28 cellular contexts compared by ENCODE assay signal in the genomic region with DNA sequence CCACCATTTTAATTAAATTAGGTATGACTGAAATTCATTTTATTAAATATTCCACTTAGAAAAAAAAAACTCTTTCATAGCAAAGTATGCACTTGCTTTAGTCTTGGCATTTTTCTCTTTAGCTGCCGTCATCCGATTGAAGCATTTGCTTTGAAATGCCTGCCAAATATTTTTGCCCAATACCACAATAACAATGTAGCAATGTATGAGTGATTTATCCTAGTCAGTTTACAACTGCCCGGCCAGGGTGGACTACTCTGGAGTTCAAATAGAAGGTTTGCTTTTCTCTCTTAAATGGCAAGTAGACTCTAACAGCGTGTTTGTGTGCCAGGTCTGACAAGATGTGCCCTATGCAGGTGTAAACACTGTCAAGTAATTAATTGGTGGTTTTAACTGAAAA.
DNase-seq lines count a peak whose midpoint lies in the region; ATAC-seq and TF ChIP-seq lines count a peak whose summit lies in the region.
"Had no signal": no experiment of that assay in that cellular context is flagged by ENCODE, and none has a peak within 500 bp of the region (broad histone marks: within the 10 kb centered on the region; RNA-seq: fewer than 3 reads in every experiment).

No MANE protein-coding gene starts in this region.

- H3K36me3 ChIP-seq in lower lobe of right lung, result no peaks in the 10 kb centered on the region
- H3K36me3 ChIP-seq: heart right ventricle, SJSA1, upper lobe of left lung had no signal

- no peak overlapping the region for H3K4me3 ChIP-seq in astrocyte of the spinal cord (ENCODE audit: low read depth, low read length)
- no peak overlapping the region for H3K4me3 ChIP-seq in lower lobe of right lung
- H3K4me3 ChIP-seq: GM12878, heart right ventricle, SJSA1, upper lobe of left lung had no signal

- H3K9me3 ChIP-seq in lower lobe of right lung, result no peaks in the 10 kb centered on the region
- H3K9me3 ChIP-seq: heart right ventricle, SJSA1, upper lobe of left lung had no signal

- peak; percentile 62 for DNase-seq in astrocyte of the spinal cord (ENCODE audit: low read depth, low spot score)
- no peak for DNase-seq in lower lobe of right lung
- peak; percentile 2 for DNase-seq in stromal cell of bone marrow (ENCODE audit: low read depth)
- DNase-seq in GM19240 (ENCODE audit: insufficient read length, low spot score), result no peak
- no peak for DNase-seq in activated CD4-positive, alpha-beta T cell treated with anti-CD3 and anti-CD28 coated beads, Interleukin-2, amount 50 U/mL, for 4 hours
- DNase-seq: ACHN; activated CD8-positive, alpha-beta memory T cell treated with anti-CD3 and anti-CD28 coated beads for 24 hours; activated gamma-delta T cell; activated naive CD8-positive, alpha-beta T cell treated with anti-CD3 and anti-CD28 coated beads, Interleukin-2, amount 50 U/mL, for 24 hours; activated T-cell treated with anti-CD3 and anti-CD28 coated beads, Interleukin-2, amount 50 U/mL, for 1 hour; Calu3; DND-41; H7; heart right ventricle; Karpas-422; left ventricle myocardium superior; midbrain; NCI-H1048; NCI-H187; NCI-H2227 treated with DMSO at 0.1 percent for 48 hours; upper lobe of left lung had no signal

- peak; percentile 10; the same call in 1 of the 2 replicates for TF ChIP-seq RAD21 in Ishikawa (IDR thresholded peaks at IDR 0.05; ENCODE audit: low read depth)

- intact Hi-C loops in lower lobe of right lung (cut with DNase I), result no loop called here

- H3K4me1 ChIP-seq in lower lobe of right lung, result no peaks in the 10 kb centered on the region
- H3K4me1 ChIP-seq: heart right ventricle, SJSA1, upper lobe of left lung had no signal

- no peak for TF ChIP-seq CTCF in astrocyte of the spinal cord (IDR thresholded peaks at IDR 0.05; ENCODE audit: low read depth, low read length)
- no peak for TF ChIP-seq CTCF in lower lobe of right lung (IDR thresholded peaks at IDR 0.05)

- ATAC-seq in lower lobe of right lung (peak; percentile 9 to 34), GM18498 (IDR thresholded peaks at IDR 0.05; ENCODE audit: unreplicated experiment) (no peak)
- ATAC-seq: activated naive CD8-positive, alpha-beta T cell treated with anti-CD3 and anti-CD28 coated beads, Interleukin-2, amount 50 U/mL, for 24 hours; GM12878; heart right ventricle; left ventricle myocardium superior; natural killer cell treated with Interleukin-12 subunit alpha and Interleukin-12 subunit beta and Interleukin-15 and Interleukin-18, amount 100 ng/mL, for 72 hours had no signal

- no peaks in the 10 kb centered on the region for H3K27me3 ChIP-seq in lower lobe of right lung (ENCODE audit: low read depth)
- H3K27me3 ChIP-seq: heart right ventricle, SJSA1, upper lobe of left lung had no signal

- no peak overlapping the region for H3K27ac ChIP-seq in lower lobe of right lung
- H3K27ac ChIP-seq: C4-2B, coronary artery, heart right ventricle, SJSA1, upper lobe of left lung had no signal

- TF ChIP-seq EP300 in Ishikawa (IDR thresholded peaks at IDR 0.05; ENCODE audit: borderline replicate concordance), result peak; percentile 78; the same call in 1 of the 2 replicates

- in situ Hi-C loops in astrocyte of the spinal cord (cut with HindIII; ENCODE audit: low sequenced_read_pairs), result no loop called here

TF ChIP-seq in Ishikawa, 13 proteins besides CTCF, POLR2A, EP300 and RAD21:
- TF ChIP-seq TEAD4 (IDR thresholded peaks at IDR 0.05), result peak; percentile 88
- TF ChIP-seq, protein P1, sequence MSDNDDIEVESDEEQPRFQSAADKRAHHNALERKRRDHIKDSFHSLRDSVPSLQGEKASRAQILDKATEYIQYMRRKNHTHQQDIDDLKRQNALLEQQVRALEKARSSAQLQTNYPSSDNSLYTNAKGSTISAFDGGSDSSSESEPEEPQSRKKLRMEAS (IDR thresholded peaks at IDR 0.05), result no peak
- no peak for TF ChIP-seq CREB1 (IDR thresholded peaks at IDR 0.05; ENCODE audit: low read depth)
- no peak for TF ChIP-seq YY1 (IDR thresholded peaks at IDR 0.05; ENCODE audit: low read depth)
- peak; percentile 39; the same call in 1 of the 2 replicates for TF ChIP-seq FOXM1 (IDR thresholded peaks at IDR 0.05; ENCODE audit: borderline replicate concordance, low read depth)
- TF ChIP-seq ZBTB7A (IDR thresholded peaks at IDR 0.05; ENCODE audit: low read depth), result no peak
- TF ChIP-seq TCF12 (IDR thresholded peaks at IDR 0.05; ENCODE audit: low read depth), result peak; percentile 45; the same call in 1 of the 2 replicates
- peak; percentile 90 for TF ChIP-seq NFIC (IDR thresholded peaks at IDR 0.05)
- TF ChIP-seq CEBPB (IDR thresholded peaks at IDR 0.05), result peak; percentile 74
- TF ChIP-seq REST (IDR thresholded peaks at IDR 0.05; ENCODE audit: low read depth), result no peak

Comparison
In these comparisons a context has a peak if more than half of its experiments do, and no peak if none do; other contexts are left out.
1. DNase-seq: peak in astrocyte of the spinal cord (single experiment) and stromal cell of bone marrow (single experiment); none in lower lobe of right lung (single experiment), GM19240 (single experiment) and activated CD4-positive, alpha-beta T cell treated with anti-CD3 and anti-CD28 coated beads, Interleukin-2, amount 50 U/mL, for 4 hours (0 of 2).